Comparison of ENCODE assay signal across 7 cellular contexts in genomic region chr10:137031-137430, GRCh38. TPM values are rescaled to one million over a fixed set of nuclear protein-coding genes. Genes with fewer than 3 reads are reported as not detected.
DNase-seq lines count a peak whose midpoint lies in the region; ATAC-seq and TF ChIP-seq lines count a peak whose summit lies in the region.

No MANE protein-coding gene starts in this region.

- no peak overlapping the region for H3K4me3 ChIP-seq in brain microvascular endothelial cell (ENCODE audit: low read depth, low read length)

- H3K36me3 Mint-ChIP-seq in T-helper 1 cell treated with Interleukin-12 subunit alpha and Interleukin-12 subunit beta and Interleukin-4 antibody, amounts not matched to agents 30 μg/mL and 1 μg/mL, for 36 hours (ENCODE audit: low read depth) = peaks cover 2% of the 10 kb centered on the region
- H3K36me3 Mint-ChIP-seq in naive B cell = no peaks in the 10 kb centered on the region

- ATAC-seq in HG03175 (IDR thresholded peaks at IDR 0.05; ENCODE audit: unreplicated experiment) = peak; percentile 34
- peak; percentile 29 to 35 for ATAC-seq in naive B cell (ENCODE audit: low read depth in 2 of 2)

- no peak overlapping the region for H3K27ac Mint-ChIP-seq in T-helper 1 cell treated with Interleukin-12 subunit alpha and Interleukin-12 subunit beta and Interleukin-4 antibody, amounts not matched to agents 30 μg/mL and 1 μg/mL, for 36 hours
- H3K27ac Mint-ChIP-seq in naive B cell = peak overlapping the region in 2 of 6 donors; percentile 10 to 84

- TF ChIP-seq CTCF in GM12874 (IDR thresholded peaks at IDR 0.05; ENCODE audit: insufficient read depth, low read depth, low read length) = peak; percentile 56
- peak; percentile 71 for TF ChIP-seq CTCF in brain microvascular endothelial cell (IDR thresholded peaks at IDR 0.05; ENCODE audit: low read depth, low read length, missing control alignments)

- peaks cover 17% of the 10 kb centered on the region for H3K27me3 Mint-ChIP-seq in T-helper 1 cell treated with Interleukin-12 subunit alpha and Interleukin-12 subunit beta and Interleukin-4 antibody, amounts not matched to agents 30 μg/mL and 1 μg/mL, for 36 hours (ENCODE audit: low read depth)
- H3K27me3 Mint-ChIP-seq in naive B cell = peaks cover 0 to 12% (median 0%) of the 10 kb centered on the region in 3 donors

- H3K36me3 ChIP-seq in brain microvascular endothelial cell (replicated peaks) = no peaks in the 10 kb centered on the region

- peaks cover 26% of the 10 kb centered on the region for H3K4me1 Mint-ChIP-seq in T-helper 1 cell treated with Interleukin-12 subunit alpha and Interleukin-12 subunit beta and Interleukin-4 antibody, amounts not matched to agents 30 μg/mL and 1 μg/mL, for 36 hours (ENCODE audit: low read depth)
- H3K4me1 Mint-ChIP-seq in naive B cell = peaks cover 23 to 35% (median 24%) of the 10 kb centered on the region in 3 donors

- in situ Hi-C loops in brain microvascular endothelial cell (cut with HindIII; ENCODE audit: low pct_ligation_motif_present, low sequenced_read_pairs) = no loop called here

- H3K9me3 Mint-ChIP-seq in T-helper 1 cell treated with Interleukin-12 subunit alpha and Interleukin-12 subunit beta and Interleukin-4 antibody, amounts not matched to agents 30 μg/mL and 1 μg/mL, for 36 hours = no peaks in the 10 kb centered on the region
- no peaks in the 10 kb centered on the region for H3K9me3 Mint-ChIP-seq in naive B cell

- peak overlapping the region; percentile 81 for H3K4me3 Mint-ChIP-seq in T-helper 1 cell treated with Interleukin-12 subunit alpha and Interleukin-12 subunit beta and Interleukin-4 antibody, amounts not matched to agents 30 μg/mL and 1 μg/mL, for 36 hours
- peak overlapping the region in 6 of 8 donors; percentile 82 to 94 (median 90) for H3K4me3 Mint-ChIP-seq in naive B cell

- H3K27me3 ChIP-seq in brain microvascular endothelial cell (replicated peaks) = no peaks in the 10 kb centered on the region

- DNase-seq in brain microvascular endothelial cell (peak; percentile 7), naive B cell (peak; percentile 35), foreskin melanocyte (no peak), NCI-H2196 (lab: John Stamatoyannopoulos, UW; ENCODE audit: unreplicated experiment) (no peak)

- peak overlapping the region; percentile 41 for H3K27ac ChIP-seq in brain microvascular endothelial cell

RNA-seq across cellular contexts. Expression of gene ZMYND11, which starts 1.8 kb away (rescaled TPM):
- polyA plus RNA-seq in naive B cell (ENCODE audit: low read depth in 6 of 6) = 10 to 100 TPM; 10.5 to 25.6 (median 20.7) TPM

Comparison
In these comparisons a context has a peak if more than half of its experiments do, and no peak if none do; other contexts are left out.
1. DNase-seq: peak in brain microvascular endothelial cell (single experiment) and naive B cell (single experiment); none in foreskin melanocyte (single experiment) and NCI-H2196 (single experiment).